Comparison of ENCODE assay signal across 1 cellular context in the genomic region with DNA sequence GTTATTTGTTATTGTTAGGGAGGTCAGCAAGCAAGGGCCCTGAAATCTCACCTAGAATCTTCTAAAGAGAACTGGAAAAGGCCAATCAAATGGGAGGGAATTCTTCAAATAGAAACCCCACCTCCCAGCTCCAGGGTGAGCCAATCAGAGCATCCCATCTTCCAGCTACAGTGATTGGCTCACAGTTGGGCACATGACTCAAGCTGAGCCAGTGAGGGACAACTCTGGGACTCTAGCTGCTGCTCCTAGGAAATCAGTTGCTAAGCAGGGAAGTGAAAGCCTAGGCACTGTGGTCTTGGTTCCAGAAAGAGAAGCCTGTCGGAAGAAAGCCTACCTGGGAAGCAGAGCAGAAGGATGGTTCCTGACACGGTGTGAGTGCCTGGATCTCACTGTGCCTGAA.
TF ChIP-seq lines count a peak whose summit lies in the region.

No MANE protein-coding gene starts in this region.

TF ChIP-seq in HCT116, 20 proteins besides CTCF, POLR2A, EP300 and RAD21 (continued from another document):
- TF ChIP-seq SP1 (IDR thresholded peaks at IDR 0.05; ENCODE audit: low read depth) = no peak; the same call in 1 of the 2 replicates
- TF ChIP-seq, protein P1, sequence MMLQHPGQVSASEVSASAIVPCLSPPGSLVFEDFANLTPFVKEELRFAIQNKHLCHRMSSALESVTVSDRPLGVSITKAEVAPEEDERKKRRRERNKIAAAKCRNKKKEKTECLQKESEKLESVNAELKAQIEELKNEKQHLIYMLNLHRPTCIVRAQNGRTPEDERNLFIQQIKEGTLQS (IDR thresholded peaks at IDR 0.05) = no peak
- no peak for TF ChIP-seq ELF1 (IDR thresholded peaks at IDR 0.05; ENCODE audit: borderline replicate concordance, low read depth)
- TF ChIP-seq MAX (IDR thresholded peaks at IDR 0.05) = no peak
- no peak for TF ChIP-seq EZH2 (IDR thresholded peaks at IDR 0.05)
